Comparison of ENCODE assay signal across 21 cellular contexts in the genomic region with DNA sequence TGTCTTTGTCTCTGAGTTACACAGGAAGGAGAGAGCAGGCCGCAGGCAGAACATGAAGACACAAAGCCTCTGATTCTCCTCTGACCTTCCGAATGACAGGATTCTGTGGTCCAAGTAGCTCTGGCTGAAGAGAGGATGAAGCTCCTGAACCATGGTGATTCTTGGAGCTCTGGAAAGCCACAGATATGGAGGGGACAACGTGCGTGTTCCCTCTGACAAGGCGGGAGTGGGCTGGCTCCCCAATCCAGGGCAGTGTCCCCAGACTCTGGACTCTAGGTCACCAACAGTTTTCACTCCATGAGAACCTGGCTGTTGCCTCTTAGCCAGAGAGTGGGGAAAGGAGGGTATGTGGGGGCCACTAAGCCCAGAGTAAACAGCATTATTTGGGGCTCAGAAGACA. TPM values are rescaled to one million over a fixed set of nuclear protein-coding genes. Genes with fewer than 3 reads are reported as not detected.
DNase-seq lines count a peak whose midpoint lies in the region; ATAC-seq and TF ChIP-seq lines count a peak whose summit lies in the region.
"Had no signal": no experiment of that assay in that cellular context is flagged by ENCODE, and none has a peak within 500 bp of the region (broad histone marks: within the 10 kb centered on the region; RNA-seq: fewer than 3 reads in every experiment).

No MANE protein-coding gene starts in this region.

- H4K20me1 ChIP-seq in neural progenitor cell (ENCODE audit: low read depth): no peaks in the 10 kb centered on the region
- H4K20me1 ChIP-seq: BLaER1 had no signal

- TF ChIP-seq CTCF in C4-2B (conservative IDR thresholded peaks at IDR 0.05): no peak
- TF ChIP-seq CTCF in VCaP (conservative IDR thresholded peaks at IDR 0.05): no peak
- TF ChIP-seq CTCF in neural progenitor cell (IDR thresholded peaks at IDR 0.05): no peak

- H3K9me3 Mint-ChIP-seq in activated CD8-positive, alpha-beta memory T cell treated with anti-CD3 and anti-CD28 coated beads, Interleukin-2, amount 10 ng/mL, durations not matched to agents 7 days and 5 days (ENCODE audit: low read depth): peaks cover 4% of the 10 kb centered on the region
- peaks cover 5% of the 10 kb centered on the region for H3K9me3 Mint-ChIP-seq in neural progenitor cell
- H3K9me3 Mint-ChIP-seq: CD8-positive, alpha-beta memory T cell had no signal

- ATAC-seq in activated CD8-positive, alpha-beta memory T cell treated with anti-CD3 and anti-CD28 coated beads, Interleukin-2, amount 10 ng/mL, durations not matched to agents 7 days and 5 days: no peak

- no peaks in the 10 kb centered on the region for H3K27me3 ChIP-seq in neural progenitor cell
- H3K27me3 ChIP-seq: BLaER1 had no signal

- H3K4me2 ChIP-seq in neural progenitor cell: no peak overlapping the region
- H3K4me2 ChIP-seq: BLaER1 had no signal

- H3K4me1 ChIP-seq in neural progenitor cell: no peaks in the 10 kb centered on the region
- H3K4me1 ChIP-seq: BLaER1, HAP-1 had no signal

- no peaks in the 10 kb centered on the region for H3K36me3 ChIP-seq in neural progenitor cell
- H3K36me3 ChIP-seq: BLaER1, HAP-1 had no signal

- no peaks in the 10 kb centered on the region for H3F3A ChIP-seq in neural progenitor cell (ENCODE audit: low read depth)

- H3K27ac ChIP-seq in C4-2B (peak overlapping the region; percentile 93), VCaP (peak overlapping the region; percentile 97), neural progenitor cell (no peak overlapping the region)
- H3K27ac ChIP-seq: BLaER1 had no signal

- peak; percentile 21 for DNase-seq in activated CD8-positive, alpha-beta memory T cell treated with anti-CD3 and anti-CD28 coated beads, Interleukin-2, amount 10 ng/mL, durations not matched to agents 7 days and 5 days
- no peak for DNase-seq in activated CD8-positive, alpha-beta memory T cell treated with anti-CD3 and anti-CD28 coated beads, Interleukin-2, amount 50 U/mL, for 4 hours
- DNase-seq in neural progenitor cell (ENCODE audit: low spot score) (no peak), activated gamma-delta T cell treated with Interleukin-2 at 50 U/mL for 16 hours (no peak), GDM1 (lab: John Stamatoyannopoulos, UW) (no peak)
- DNase-seq in stimulated activated naive CD4-positive, alpha-beta T cell (lab: John Stamatoyannopoulos, UW): no peak
- DNase-seq: 8988T; CD8-positive, alpha-beta memory T cell; COR-L47; DMS 273 treated with DMSO at 0.1 percent for 48 hours; DMS53; DND-41; EL had no signal

- no peaks in the 10 kb centered on the region for H3K79me2 ChIP-seq in neural progenitor cell (ENCODE audit: low read depth)

- H3K9me3 ChIP-seq in neural progenitor cell (ENCODE audit: low read depth): no peaks in the 10 kb centered on the region
- H3K9me3 ChIP-seq: BLaER1, HAP-1 had no signal

- H3K27ac Mint-ChIP-seq in activated CD8-positive, alpha-beta memory T cell treated with anti-CD3 and anti-CD28 coated beads, Interleukin-2, amount 10 ng/mL, durations not matched to agents 7 days and 5 days: no peak overlapping the region
- no peak overlapping the region for H3K27ac Mint-ChIP-seq in neural progenitor cell

- H3K4me3 Mint-ChIP-seq in activated CD8-positive, alpha-beta memory T cell treated with anti-CD3 and anti-CD28 coated beads, Interleukin-2, amount 10 ng/mL, durations not matched to agents 7 days and 5 days: no peak overlapping the region
- H3K4me3 Mint-ChIP-seq in neural progenitor cell: no peak overlapping the region
- H3K4me3 Mint-ChIP-seq: CD8-positive, alpha-beta memory T cell had no signal

- CTCF ChIA-PET in activated CD8-positive, alpha-beta memory T cell treated with anti-CD3 and anti-CD28 coated beads, Interleukin-2, amount 10 ng/mL, durations not matched to agents 7 days and 5 days (lab: Charles Lee): no interaction called here

- H3K36me3 Mint-ChIP-seq in activated CD8-positive, alpha-beta memory T cell treated with anti-CD3 and anti-CD28 coated beads, Interleukin-2, amount 10 ng/mL, durations not matched to agents 7 days and 5 days: no peaks in the 10 kb centered on the region
- H3K36me3 Mint-ChIP-seq in neural progenitor cell: no peaks in the 10 kb centered on the region
- H3K36me3 Mint-ChIP-seq: CD8-positive, alpha-beta memory T cell had no signal

- no peaks in the 10 kb centered on the region for H3K4me1 Mint-ChIP-seq in activated CD8-positive, alpha-beta memory T cell treated with anti-CD3 and anti-CD28 coated beads, Interleukin-2, amount 10 ng/mL, durations not matched to agents 7 days and 5 days
- peaks cover 11% of the 10 kb centered on the region for H3K4me1 Mint-ChIP-seq in neural progenitor cell
- H3K4me1 Mint-ChIP-seq: CD8-positive, alpha-beta memory T cell had no signal

- peak overlapping the region; percentile 24 for H2AFZ ChIP-seq in neural progenitor cell (replicated peaks)

- no peak overlapping the region for H3K9ac ChIP-seq in neural progenitor cell
- H3K9ac ChIP-seq: BLaER1 had no signal

- no peaks in the 10 kb centered on the region for H3K27me3 Mint-ChIP-seq in activated CD8-positive, alpha-beta memory T cell treated with anti-CD3 and anti-CD28 coated beads, Interleukin-2, amount 10 ng/mL, durations not matched to agents 7 days and 5 days
- peaks cover 15% of the 10 kb centered on the region for H3K27me3 Mint-ChIP-seq in neural progenitor cell (ENCODE audit: insufficient read depth, low read depth)

- H3K4me3 ChIP-seq in neural progenitor cell: no peak overlapping the region
- H3K4me3 ChIP-seq: BLaER1, HAP-1 had no signal

RNA-seq across cellular contexts. Expression of gene TRPV6, which starts 7.4 kb away (rescaled TPM):
- total RNA-seq in activated CD8-positive, alpha-beta memory T cell treated with anti-CD3 and anti-CD28 coated beads, Interleukin-2, amount 10 ng/mL, durations not matched to agents 7 days and 5 days: not detected
- total RNA-seq in neural progenitor cell (ENCODE audit: low replicate concordance): not detected in 2 replicates
- total RNA-seq: A673; CD8-positive, alpha-beta memory T cell; G401 had no signal

RNA-seq across cellular contexts. Expression of gene EPHB6, which starts 38.1 kb away (rescaled TPM):
- total RNA-seq in activated CD8-positive, alpha-beta memory T cell treated with anti-CD3 and anti-CD28 coated beads, Interleukin-2, amount 10 ng/mL, durations not matched to agents 7 days and 5 days: 1 to 10 TPM; 5.1 to 7.5 TPM
- total RNA-seq in neural progenitor cell (ENCODE audit: low replicate concordance): 4.8 and 14.2 TPM in 2 replicates
- total RNA-seq: G401 had no signal

RNA-seq across cellular contexts. Expression of gene TRPV5, which starts 40.6 kb away (rescaled TPM):
- total RNA-seq in activated CD8-positive, alpha-beta memory T cell treated with anti-CD3 and anti-CD28 coated beads, Interleukin-2, amount 10 ng/mL, durations not matched to agents 7 days and 5 days: not detected
- total RNA-seq in neural progenitor cell (ENCODE audit: low replicate concordance): not detected in 2 replicates
- total RNA-seq: A673; CD8-positive, alpha-beta memory T cell; G401; H1; HT-29 had no signal

RNA-seq across cellular contexts. Expression of gene LLCFC1, which starts 46.3 kb away (rescaled TPM):
- total RNA-seq in activated CD8-positive, alpha-beta memory T cell treated with anti-CD3 and anti-CD28 coated beads, Interleukin-2, amount 10 ng/mL, durations not matched to agents 7 days and 5 days: not detected
- total RNA-seq in neural progenitor cell (ENCODE audit: low replicate concordance): not detected in 2 replicates
- total RNA-seq: A673; CD8-positive, alpha-beta memory T cell; G401; H1; HT-29 had no signal
